In genomic region chr5:135996611-135997010, GRCh38 we compare ENCODE assay signal across 21 cellular contexts. TPM values are rescaled to one million over a fixed set of nuclear protein-coding genes. Genes with fewer than 3 reads are reported as not detected.
DNase-seq lines count a peak whose midpoint lies in the region; ATAC-seq and TF ChIP-seq lines count a peak whose summit lies in the region.
"Had no signal": no experiment of that assay in that cellular context is flagged by ENCODE, and none has a peak within 500 bp of the region (broad histone marks: within the 10 kb centered on the region; RNA-seq: fewer than 3 reads in every experiment).

No MANE protein-coding gene starts in this region.

- no peak overlapping the region for H3K4me3 Mint-ChIP-seq in activated T-cell treated with anti-CD3 and anti-CD28 coated beads, Interleukin-2, amount 50 U/mL, for 72 hours

- no peak overlapping the region for H3K27ac Mint-ChIP-seq in activated T-cell treated with anti-CD3 and anti-CD28 coated beads, Interleukin-2, amount 50 U/mL, for 72 hours

- intact Hi-C loops in uterus (cut with DNase I; ENCODE audit: low total_unique reads), result no loop called here
- intact Hi-C loops in ascending aorta (cut with DNase I), result no loop called here

- DNase-seq in MG63, result peak; percentile 70
- DNase-seq in epithelial cell of esophagus (ENCODE audit: low read depth), result peak; percentile 22
- DNase-seq in osteoblast (ENCODE audit: insufficient read length, low spot score, missing footprints), result peak; percentile 79
- DNase-seq in uterus, result no peak
- DNase-seq in coronary artery (ENCODE audit: low spot score), result no peak
- no peak for DNase-seq in activated T-cell treated with anti-CD3 and anti-CD28 coated beads, Interleukin-2, amount 50 U/mL, for 72 hours
- DNase-seq in ascending aorta (ENCODE audit: low spot score in 2 of 2), result no peak
- DNase-seq: activated CD4-positive, alpha-beta T cell treated with anti-CD3 and anti-CD28 coated beads for 4 hours; activated gamma-delta T cell; cerebellar nuclear complex; foreskin melanocyte; GF-D8; left ventricle myocardium inferior; MM.1S; NCI-H1694 treated with DMSO at 0.1 percent for 48 hours; nucleus accumbens; Peyer's patch; right lobe of liver; stomach had no signal

- H3K27ac ChIP-seq in BLaER1 (no peak overlapping the region), osteoblast (ENCODE audit: low read depth, low read length) (peak overlapping the region; percentile 96), uterus (no peak overlapping the region), coronary artery (peak overlapping the region in 1 of 2 donors; percentile 1), ascending aorta (peak overlapping the region in 1 of 2 donors; percentile 46)
- H3K27ac ChIP-seq: left ventricle myocardium inferior, Peyer's patch, right lobe of liver had no signal

- no peak for TF ChIP-seq POLR2A in uterus (IDR thresholded peaks at IDR 0.05)

- no peak overlapping the region for H3K4me3 ChIP-seq in BLaER1
- no peak overlapping the region for H3K4me3 ChIP-seq in MG63
- H3K4me3 ChIP-seq in epithelial cell of esophagus (ENCODE audit: low read length), result no peak overlapping the region
- peak overlapping the region; percentile 34 for H3K4me3 ChIP-seq in osteoblast (ENCODE audit: insufficient read depth, low read length)
- no peak overlapping the region for H3K4me3 ChIP-seq in uterus
- no peak overlapping the region for H3K4me3 ChIP-seq in coronary artery
- no peak overlapping the region for H3K4me3 ChIP-seq in ascending aorta
- H3K4me3 ChIP-seq: left ventricle myocardium inferior, Peyer's patch, right lobe of liver, stomach had no signal

- no peaks in the 10 kb centered on the region for H4K20me1 ChIP-seq in BLaER1
- H4K20me1 ChIP-seq in osteoblast (ENCODE audit: insufficient read depth, low read length), result no peaks in the 10 kb centered on the region

- H3K79me2 ChIP-seq in osteoblast (ENCODE audit: insufficient read depth, low read length), result no peaks in the 10 kb centered on the region

- H3K4me1 ChIP-seq in BLaER1 (peaks cover 26% of the 10 kb centered on the region), osteoblast (ENCODE audit: insufficient read depth, low read length) (peaks cover 58% of the 10 kb centered on the region), uterus (peaks cover 0 to 18% of the 10 kb centered on the region in 2 donors), ascending aorta (peaks cover 0 to 10% of the 10 kb centered on the region in 2 donors)
- H3K4me1 ChIP-seq: Peyer's patch, right lobe of liver had no signal

- no peaks in the 10 kb centered on the region for H3K9me3 Mint-ChIP-seq in activated T-cell treated with anti-CD3 and anti-CD28 coated beads, Interleukin-2, amount 50 U/mL, for 72 hours

- H3K36me3 Mint-ChIP-seq in activated T-cell treated with anti-CD3 and anti-CD28 coated beads, Interleukin-2, amount 50 U/mL, for 72 hours (ENCODE audit: insufficient read depth in 2 of 2), result no peaks in the 10 kb centered on the region

- ATAC-seq in activated T-cell treated with anti-CD3 and anti-CD28 coated beads, Interleukin-2, amount 50 U/mL, for 72 hours (replicated peaks in 1 of 2), result no peak
- ATAC-seq: right lobe of liver had no signal

- no peaks in the 10 kb centered on the region for H3K4me1 Mint-ChIP-seq in activated T-cell treated with anti-CD3 and anti-CD28 coated beads, Interleukin-2, amount 50 U/mL, for 72 hours (ENCODE audit: low read depth)

- peaks cover 8% of the 10 kb centered on the region for H3K27me3 Mint-ChIP-seq in activated T-cell treated with anti-CD3 and anti-CD28 coated beads, Interleukin-2, amount 50 U/mL, for 72 hours (ENCODE audit: low read depth)

- peak overlapping the region; percentile 58 for H2AFZ ChIP-seq in osteoblast (ENCODE audit: low read length)

- TF ChIP-seq CTCF in epithelial cell of esophagus (IDR thresholded peaks at IDR 0.05; ENCODE audit: insufficient read depth, low read depth, low read length, missing control alignments) (no peak), osteoblast (IDR thresholded peaks at IDR 0.05; ENCODE audit: extremely low read depth, low read depth, low read length) (no peak), uterus (IDR thresholded peaks at IDR 0.05) (no peak), coronary artery (IDR thresholded peaks at IDR 0.05) (no peak), ascending aorta (IDR thresholded peaks at IDR 0.05) (no peak)

- no peaks in the 10 kb centered on the region for H3K27me3 ChIP-seq in BLaER1
- H3K27me3 ChIP-seq in MG63, result no peaks in the 10 kb centered on the region
- H3K27me3 ChIP-seq in osteoblast (ENCODE audit: insufficient read depth, low read length), result no peaks in the 10 kb centered on the region
- no peaks in the 10 kb centered on the region for H3K27me3 ChIP-seq in uterus
- no peaks in the 10 kb centered on the region for H3K27me3 ChIP-seq in ascending aorta
- H3K27me3 ChIP-seq: Peyer's patch, right lobe of liver, stomach had no signal

- H3K9me3 ChIP-seq in BLaER1 (no peaks in the 10 kb centered on the region), MG63 (peaks cover 3% of the 10 kb centered on the region; the same call in 1 of the 2 replicates), osteoblast (ENCODE audit: low read depth, low read length) (no peaks in the 10 kb centered on the region), uterus (no peaks in the 10 kb centered on the region), ascending aorta (no peaks in the 10 kb centered on the region)
- H3K9me3 ChIP-seq: left ventricle myocardium inferior, Peyer's patch, right lobe of liver, stomach had no signal

- H3K36me3 ChIP-seq in BLaER1, result no peaks in the 10 kb centered on the region
- H3K36me3 ChIP-seq in MG63, result no peaks in the 10 kb centered on the region
- no peaks in the 10 kb centered on the region for H3K36me3 ChIP-seq in osteoblast (ENCODE audit: insufficient read depth, low read length)
- no peaks in the 10 kb centered on the region for H3K36me3 ChIP-seq in uterus
- H3K36me3 ChIP-seq in ascending aorta, result no peaks in the 10 kb centered on the region
- H3K36me3 ChIP-seq: left ventricle myocardium inferior, Peyer's patch, right lobe of liver, stomach had no signal

- no peak overlapping the region for H3K9ac ChIP-seq in BLaER1

- peak overlapping the region; percentile 58 for H3K4me2 ChIP-seq in BLaER1
- peak overlapping the region; percentile 67 for H3K4me2 ChIP-seq in osteoblast (ENCODE audit: insufficient read depth, low read length)

RNA-seq across cellular contexts. Expression of gene TGFBI, which starts 32.2 kb away (rescaled TPM):
- total RNA-seq in MG63 (2014; rRNA removed; shearing (Covaris generic); ENCODE audit: low replicate concordance), result 2,057 and 2,194 TPM in 2 replicates
- total RNA-seq in osteoblast (1,700 and 2,120 TPM in 2 replicates), uterus (100 to 1,000 TPM in 1 of 4 donors, 10 to 100 TPM in 3; 27.9 to 293 (median 38.7) TPM), ascending aorta (174 TPM)
- not detected for total RNA-seq in activated T-cell treated with anti-CD3 and anti-CD28 coated beads, Interleukin-2, amount 50 U/mL, for 72 hours

RNA-seq across cellular contexts. Expression of gene LECT2, which starts 41.8 kb away (rescaled TPM):
- total RNA-seq in MG63 (2014; rRNA removed; shearing (Covaris generic); ENCODE audit: low replicate concordance), result not detected in 2 replicates
- total RNA-seq in osteoblast, result not detected in 2 replicates
- total RNA-seq in uterus, result not detected
- not detected for total RNA-seq in activated T-cell treated with anti-CD3 and anti-CD28 coated beads, Interleukin-2, amount 50 U/mL, for 72 hours
- total RNA-seq in ascending aorta, result not detected
- total RNA-seq: left ventricle myocardium inferior, Peyer's patch, stomach, urinary bladder had no signal

Comparison
In these comparisons a context has a peak if more than half of its experiments do, and no peak if none do; other contexts are left out.
1. DNase-seq: peak in MG63 (single experiment), epithelial cell of esophagus (single experiment) and osteoblast (single experiment); none in uterus (0 of 2), coronary artery (single experiment), activated T-cell treated with anti-CD3 and anti-CD28 coated beads, Interleukin-2, amount 50 U/mL, for 72 hours (0 of 2) and ascending aorta (0 of 2).
2. RNA of gene TGFBI, which starts 32.2 kb away (total RNA-seq): 2,057 to 2,194 TPM in MG63, 1,700 to 2,120 TPM in osteoblast, 174 TPM in ascending aorta (single experiment) and 27.9 to 293 TPM in uterus; not detected in activated T-cell treated with anti-CD3 and anti-CD28 coated beads, Interleukin-2, amount 50 U/mL, for 72 hours; every median in the first group is over 10 times any median in the second.